ENCODE assay signal across 11 cellular contexts in genomic region chr14:97158102-97158501, GRCh38.
"Had no signal": no experiment of that assay in that cellular context is flagged by ENCODE, and none has a peak within 500 bp of the region (broad histone marks: within the 10 kb centered on the region; RNA-seq: fewer than 3 reads in every experiment).

No MANE protein-coding gene starts in this region.

- H3K36me3 ChIP-seq: HAP-1 had no signal

- H3K4me1 ChIP-seq: HAP-1 had no signal

- ATAC-seq: GM23338, HCT116 had no signal

- H3K9me3 ChIP-seq: HAP-1 had no signal

- FAIRE-seq: H1, H54 had no signal

- H3K4me3 ChIP-seq: GM23248, GM23338, HAP-1 had no signal

- DNase-seq: GM23248, GOT3, H7, H9, HCEC 1CT, HFFc6 had no signal

- H3K27ac ChIP-seq: GM23248 had no signal

- H3K4me2 ChIP-seq: GM23338 had no signal

- H3K9ac ChIP-seq: GM23248 had no signal

- H2AFZ ChIP-seq: GM23248, GM23338 had no signal
